Comparison of ENCODE assay signal across 11 cellular contexts in genomic region chr3:14369675-14370669, GRCh38. TPM values are rescaled to one million over a fixed set of nuclear protein-coding genes. Genes with fewer than 3 reads are reported as not detected.
DNase-seq lines count a peak whose midpoint lies in the region; ATAC-seq and TF ChIP-seq lines count a peak whose summit lies in the region.
"Had no signal": no experiment of that assay in that cellular context is flagged by ENCODE, and none has a peak within 500 bp of the region (broad histone marks: within the 10 kb centered on the region; RNA-seq: fewer than 3 reads in every experiment).

No MANE protein-coding gene starts in this region.

- H3K4me3 ChIP-seq in tibial artery: no peak overlapping the region
- H3K4me3 ChIP-seq: vagina had no signal

- DNase-seq in 8988T (peak; percentile 77), HT-29 (ENCODE audit: low spot score) (peak; percentile 87), SK-MEL-5 (ENCODE audit: low read depth, low spot score) (peak; percentile 18), left lobe of liver (ENCODE audit: low spot score) (no peak), NCI-H1092 (lab: John Stamatoyannopoulos, UW) (no peak), tibial artery (no peak)
- DNase-seq: CD4-positive, alpha-beta T cell; stimulated activated CD4-positive, alpha-beta T cell treated with anti-CD3 and anti-CD28 coated beads, Interleukin-2, amount 100 ng/mL, for 48 hours had no signal

- no peaks in the 10 kb centered on the region for H3K9me3 ChIP-seq in tibial artery
- H3K9me3 ChIP-seq: vagina had no signal

- H3K27me3 ChIP-seq in tibial artery: peaks cover 0 to 13% of the 10 kb centered on the region in 2 donors
- H3K27me3 ChIP-seq: vagina had no signal

- H3K36me3 ChIP-seq in tibial artery: no peaks in the 10 kb centered on the region
- H3K36me3 ChIP-seq: vagina had no signal

- in situ Hi-C loops in SK-MEL-5 (cut with HindIII; ENCODE audit: low pct_unique_long_range_greater_than_20kb, low sequenced_read_pairs): no loop called here

- peaks cover 0 to 26% (median 19%) of the 10 kb centered on the region in 4 donors for H3K4me1 ChIP-seq in tibial artery

- no peak for TF ChIP-seq CTCF in tibial artery (IDR thresholded peaks at IDR 0.05)

- ATAC-seq in left lobe of liver (peak; percentile 59), HG02938 (IDR thresholded peaks at IDR 0.05; ENCODE audit: unreplicated experiment) (no peak), HG03378 (IDR thresholded peaks at IDR 0.05; ENCODE audit: unreplicated experiment) (no peak)

- no peak overlapping the region for H3K27ac ChIP-seq in tibial artery
- H3K27ac ChIP-seq: vagina had no signal

- intact Hi-C loops in tibial artery (cut with DNase I; ENCODE audit: low total_unique reads): no loop called here

RNA-seq across cellular contexts. Expression of gene SLC6A6, which starts 32.4 kb away (rescaled TPM):
- 51.5 and 55.3 TPM in 2 replicates for total RNA-seq in HT-29 (2014; rRNA removed; shearing (Covaris generic))
- 9.4 and 10.2 TPM in 2 replicates for total RNA-seq in SK-MEL-5 (2014; rRNA removed; shearing (Covaris generic))
- polyA plus RNA-seq in SK-MEL-5 (2015; cell fraction: cytosol; rRNA removed): 12.6 and 15.9 TPM in 2 replicates
- 24.3 and 30.0 TPM in 2 replicates for polyA plus RNA-seq in SK-MEL-5 (2015; cell fraction: nucleus; rRNA removed)
- 3.2 TPM for total RNA-seq in left lobe of liver

Comparison
In these comparisons a context has a peak if more than half of its experiments do, and no peak if none do; other contexts are left out.
1. DNase-seq: peak in 8988T (single experiment), HT-29 (single experiment) and SK-MEL-5 (single experiment); none in left lobe of liver (single experiment), NCI-H1092 (single experiment) and tibial artery (0 of 2).